ENCODE assay signal across 2 cellular contexts in genomic region chr4:84698962-84699671, GRCh38.
TF ChIP-seq lines count a peak whose summit lies in the region.

No MANE protein-coding gene starts in this region.

TF ChIP-seq in A549, 52 proteins besides CTCF, POLR2A, EP300 and RAD21 (continued from another document):
- TF ChIP-seq NFE2L2 (conservative IDR thresholded peaks at IDR 0.05; ENCODE audit: low read length) (no peak), HOXA7 (CRISPR knock-in tag; IDR thresholded peaks at IDR 0.05) (no peak)

TF ChIP-seq in K562, 482 proteins besides CTCF, POLR2A, EP300 and RAD21 (continued from another document):
- TF ChIP-seq GTF3C2 (IDR thresholded peaks at IDR 0.05; ENCODE audit: borderline replicate concordance, extremely low read depth, insufficient read length) (no peak), DACH1 (IDR thresholded peaks at IDR 0.05; ENCODE audit: partially characterized antibody) (no peak), ZKSCAN1 (IDR thresholded peaks at IDR 0.05; ENCODE audit: low read depth, low read length) (no peak), KLF13 (tag; IDR thresholded peaks at IDR 0.05; ENCODE audit: borderline replicate concordance, low read depth) (no peak), NCOA4 (IDR thresholded peaks at IDR 0.05; ENCODE audit: partially characterized antibody) (no peak), CEBPG (CRISPR knock-in tag; IDR thresholded peaks at IDR 0.05) (no peak), CEBPG (tag; conservative IDR thresholded peaks at IDR 0.05 in 1 of 2, IDR thresholded peaks at IDR 0.05 in 1 of 2) (peak; percentile 61 to 89; a peak in 3 of 4 replicates), ZNF407 (IDR thresholded peaks at IDR 0.05; ENCODE audit: low read depth) (no peak)
